25 cellular contexts compared by ENCODE assay signal in genomic region chr19:5155586-5156210, GRCh38.
DNase-seq lines count a peak whose midpoint lies in the region; ATAC-seq and TF ChIP-seq lines count a peak whose summit lies in the region.
"Had no signal": no experiment of that assay in that cellular context is flagged by ENCODE, and none has a peak within 500 bp of the region (broad histone marks: within the 10 kb centered on the region; RNA-seq: fewer than 3 reads in every experiment).

No MANE protein-coding gene starts in this region.

- H3K4me3 ChIP-seq in cardiac muscle cell (no peak overlapping the region), left ventricle myocardium inferior (no peak overlapping the region), PC-3 (ENCODE audit: low read length) (no peak overlapping the region), neural progenitor cell (no peak overlapping the region)
- H3K4me3 ChIP-seq: BLaER1 treated with 17β-estradiol and CSF1 and Interleukin-3, amounts not matched to agents 10 nM and 100 nM; heart left ventricle; Peyer's patch had no signal

- no peaks in the 10 kb centered on the region for H4K20me1 ChIP-seq in PC-3 (ENCODE audit: low read length)
- no peaks in the 10 kb centered on the region for H4K20me1 ChIP-seq in neural progenitor cell (ENCODE audit: low read depth)

- H3K79me2 ChIP-seq in PC-3 (ENCODE audit: low read length) (no peaks in the 10 kb centered on the region), neural progenitor cell (ENCODE audit: low read depth) (no peaks in the 10 kb centered on the region)

- H3K4me1 ChIP-seq in cardiac muscle cell (ENCODE audit: low read depth), result no peaks in the 10 kb centered on the region
- no peaks in the 10 kb centered on the region for H3K4me1 ChIP-seq in left ventricle myocardium inferior
- H3K4me1 ChIP-seq in PC-3 (ENCODE audit: insufficient read depth, low read length), result no peaks in the 10 kb centered on the region
- peaks cover 46% of the 10 kb centered on the region for H3K4me1 ChIP-seq in neural progenitor cell
- H3K4me1 ChIP-seq: heart left ventricle, Peyer's patch had no signal

- H3K4me2 ChIP-seq in PC-3 (ENCODE audit: low read length) (no peak overlapping the region), neural progenitor cell (no peak overlapping the region)
- H3K4me2 ChIP-seq: BLaER1 treated with 17β-estradiol and CSF1 and Interleukin-3, amounts not matched to agents 10 nM and 100 nM had no signal

- H2AFZ ChIP-seq in PC-3 (ENCODE audit: low read length) (no peak overlapping the region), neural progenitor cell (replicated peaks) (no peak overlapping the region)

- peaks cover 4% of the 10 kb centered on the region for H3K36me3 ChIP-seq in cardiac muscle cell
- peaks cover 19% of the 10 kb centered on the region for H3K36me3 ChIP-seq in left ventricle myocardium inferior
- no peaks in the 10 kb centered on the region for H3K36me3 ChIP-seq in PC-3 (ENCODE audit: low read depth, low read length)
- H3K36me3 ChIP-seq in neural progenitor cell, result no peaks in the 10 kb centered on the region

- POLR2A ChIA-PET in PC-3 (lab: Charles Lee; ENCODE audit: unreplicated experiment), result no interaction called here

- H3K4me3 Mint-ChIP-seq in neural progenitor cell, result peak overlapping the region; percentile 14
- H3K4me3 Mint-ChIP-seq: activated CD4-positive, alpha-beta T cell treated with anti-CD3 and anti-CD28 coated beads for 36 hours; activated naive CD8-positive, alpha-beta T cell treated with anti-CD3 and anti-CD28 coated beads, Interleukin-2, amount 50 U/mL, for 24 hours had no signal

- BruUV-seq in PC-3 (replicated peaks; lab: Mats Ljungman, UMichigan), result no TSS peak

- intact Hi-C loops in left ventricle myocardium inferior (cut with micrococcal nuclease) (no loop called here), PC-3 (cut with micrococcal nuclease) (no loop called here)

- TF ChIP-seq CTCF in cardiac muscle cell (IDR thresholded peaks at IDR 0.05; ENCODE audit: low read depth, low read length) (no peak), left ventricle myocardium inferior (IDR thresholded peaks at IDR 0.05; ENCODE audit: borderline replicate concordance) (no peak), PC-3 (conservative IDR thresholded peaks at IDR 0.05; ENCODE audit: low read depth, low read length) (no peak), neural progenitor cell (IDR thresholded peaks at IDR 0.05) (no peak)

- no peaks in the 10 kb centered on the region for H3K9me2 ChIP-seq in PC-3 (replicated peaks; ENCODE audit: low read length)

- CTCF ChIA-PET in PC-3 (lab: Charles Lee), result no interaction called here

- H3K9me3 Mint-ChIP-seq in neural progenitor cell, result peaks cover 19% of the 10 kb centered on the region

- DNase-seq in cardiac muscle cell (ENCODE audit: low read depth in 1 of 2, low spot score in 1 of 2) (no peak), left ventricle myocardium inferior (no peak), PC-3 (no peak), neural progenitor cell (ENCODE audit: low spot score) (no peak), putamen (ENCODE audit: low spot score) (no peak), T-helper 9 cell (no peak)
- DNase-seq: ACHN; activated CD4-positive, alpha-beta T cell treated with anti-CD3 and anti-CD28 coated beads for 36 hours; activated CD8-positive, alpha-beta memory T cell treated with anti-CD3 and anti-CD28 coated beads for 24 hours; activated gamma-delta T cell treated with Interleukin-2 at 50 U/mL for 16 hours; activated naive CD8-positive, alpha-beta T cell treated with anti-CD3 and anti-CD28 coated beads, Interleukin-2, amount 50 U/mL, for 24 hours; activated T-cell treated with anti-CD3 and anti-CD28 coated beads, Interleukin-2, amount 50 U/mL, for 1 hour; COR-L47; mammary epithelial cell; MV-4-11; NCI-H187 treated with DMSO at 0.1 percent for 48 hours; Peyer's patch; SIG-M5; stimulated activated CD4-positive, alpha-beta T cell treated with anti-CD3 and anti-CD28 coated beads, Interleukin-12 subunit alpha, Interleukin-12 subunit beta, amount 100 ng/mL, for 4 hours; stimulated activated CD4-positive, alpha-beta T cell treated with anti-CD3 and anti-CD28 coated beads, Interleukin-4, amount 100 ng/mL, for 24 hours; stimulated activated naive CD4-positive, alpha-beta T cell had no signal

- H3K27ac ChIP-seq in cardiac muscle cell, result peak overlapping the region; percentile 60
- no peak overlapping the region for H3K27ac ChIP-seq in left ventricle myocardium inferior (replicated peaks)
- no peak overlapping the region for H3K27ac ChIP-seq in PC-3 (ENCODE audit: low read length)
- H3K27ac ChIP-seq in neural progenitor cell, result peak overlapping the region; percentile 53
- H3K27ac ChIP-seq: BLaER1 treated with 17β-estradiol and CSF1 and Interleukin-3, amounts not matched to agents 10 nM and 100 nM; heart left ventricle; Peyer's patch had no signal

- no peaks in the 10 kb centered on the region for H3K27me3 ChIP-seq in cardiac muscle cell
- H3K27me3 ChIP-seq in left ventricle myocardium inferior (ENCODE audit: low read depth), result no peaks in the 10 kb centered on the region
- H3K27me3 ChIP-seq in PC-3 (ENCODE audit: low read length), result no peaks in the 10 kb centered on the region
- H3K27me3 ChIP-seq in neural progenitor cell, result no peaks in the 10 kb centered on the region
- H3K27me3 ChIP-seq: BLaER1 treated with 17β-estradiol and CSF1 and Interleukin-3, amounts not matched to agents 10 nM and 100 nM; heart left ventricle; Peyer's patch had no signal

- peaks cover 9% of the 10 kb centered on the region for H3K36me3 Mint-ChIP-seq in neural progenitor cell

- H3K4me1 Mint-ChIP-seq in neural progenitor cell, result peaks cover 18% of the 10 kb centered on the region
- H3K4me1 Mint-ChIP-seq: activated CD4-positive, alpha-beta T cell treated with anti-CD3 and anti-CD28 coated beads for 36 hours; activated naive CD8-positive, alpha-beta T cell treated with anti-CD3 and anti-CD28 coated beads, Interleukin-2, amount 50 U/mL, for 24 hours had no signal

- ATAC-seq in PC-3 (peak; percentile 11; the same call in 1 of the 2 replicates), GM21423 (IDR thresholded peaks at IDR 0.05; ENCODE audit: unreplicated experiment) (no peak), GM18868 (IDR thresholded peaks at IDR 0.05; ENCODE audit: unreplicated experiment) (no peak)
- ATAC-seq: activated CD4-positive, alpha-beta T cell treated with anti-CD3 and anti-CD28 coated beads for 36 hours; activated naive CD8-positive, alpha-beta T cell treated with anti-CD3 and anti-CD28 coated beads, Interleukin-2, amount 50 U/mL, for 24 hours had no signal

- peaks cover 20% of the 10 kb centered on the region for H3K27me3 Mint-ChIP-seq in neural progenitor cell (ENCODE audit: insufficient read depth, low read depth)
- H3K27me3 Mint-ChIP-seq: activated CD4-positive, alpha-beta T cell treated with anti-CD3 and anti-CD28 coated beads for 36 hours; activated naive CD8-positive, alpha-beta T cell treated with anti-CD3 and anti-CD28 coated beads, Interleukin-2, amount 50 U/mL, for 24 hours had no signal

- no peaks in the 10 kb centered on the region for H3F3A ChIP-seq in PC-3 (ENCODE audit: low read length, unreplicated experiment)
- H3F3A ChIP-seq in neural progenitor cell (ENCODE audit: low read depth), result peaks cover 45% of the 10 kb centered on the region

- H3K9ac ChIP-seq in PC-3 (ENCODE audit: low read length), result no peak overlapping the region
- no peak overlapping the region for H3K9ac ChIP-seq in neural progenitor cell
- H3K9ac ChIP-seq: BLaER1 treated with 17β-estradiol and CSF1 and Interleukin-3, amounts not matched to agents 10 nM and 100 nM had no signal

- no peak overlapping the region for H3K27ac Mint-ChIP-seq in neural progenitor cell
- H3K27ac Mint-ChIP-seq: activated CD4-positive, alpha-beta T cell treated with anti-CD3 and anti-CD28 coated beads for 36 hours; activated naive CD8-positive, alpha-beta T cell treated with anti-CD3 and anti-CD28 coated beads, Interleukin-2, amount 50 U/mL, for 24 hours had no signal

- H3K9me3 ChIP-seq in cardiac muscle cell (ENCODE audit: low read depth), result no peaks in the 10 kb centered on the region
- H3K9me3 ChIP-seq in left ventricle myocardium inferior (replicated peaks), result peaks cover 20% of the 10 kb centered on the region
- no peaks in the 10 kb centered on the region for H3K9me3 ChIP-seq in PC-3 (ENCODE audit: low read length)
- H3K9me3 ChIP-seq in neural progenitor cell (ENCODE audit: low read depth), result peaks cover 6% of the 10 kb centered on the region

Comparison
In these comparisons a context has a peak if more than half of its experiments do, and no peak if none do; other contexts are left out.
1. H3K27ac ChIP-seq: peak in cardiac muscle cell (single experiment) and neural progenitor cell (single experiment); none in left ventricle myocardium inferior (single experiment) and PC-3 (single experiment).